1 cellular context compared by ENCODE assay signal in genomic region chr19:45179063-45179847, GRCh38.
TF ChIP-seq lines count a peak whose summit lies in the region.

No MANE protein-coding gene starts in this region.

TF ChIP-seq in IMR-90, 13 proteins besides CTCF, POLR2A, EP300 and RAD21:
- TF ChIP-seq MXI1 (IDR thresholded peaks at IDR 0.05; ENCODE audit: borderline replicate concordance, low read depth, low read length) (0 out of 2 replicates have a peak, but pooled peaks have one; percentile 21), MAFK (IDR thresholded peaks at IDR 0.05; ENCODE audit: low read depth, low read length) (no peak), BHLHE40 (IDR thresholded peaks at IDR 0.05; ENCODE audit: low read depth, low read length) (peak; percentile 2; the same call in 1 of the 2 replicates)
